In genomic region chr19:41397086-41398041, GRCh38 we compare ENCODE assay signal across 1 cellular context.
TF ChIP-seq lines count a peak whose summit lies in the region.

BCKDHA (plus strand) TSS chr19:41397818; CDS start chr19:41397828, 10 bp downstream.
EXOSC5 (minus strand) TSS chr19:41397359; CDS start chr19:41397328, 31 bp downstream.

TF ChIP-seq in K562, 482 proteins besides CTCF, POLR2A, EP300 and RAD21 (continued from another document and continues in another):
- no peak for TF ChIP-seq BRF2 (IDR thresholded peaks at IDR 0.05; ENCODE audit: borderline replicate concordance, insufficient read depth, insufficient read length)
- peak; percentile 99 for TF ChIP-seq MXI1 (IDR thresholded peaks at IDR 0.05; ENCODE audit: low read depth, low read length)
- TF ChIP-seq GABPB2 (CRISPR knock-in tag; conservative IDR thresholded peaks at IDR 0.05): no peak
- peak; percentile 89 for TF ChIP-seq KDM5B (IDR thresholded peaks at IDR 0.05; ENCODE audit: insufficient replicate concordance, low read depth, low read length)
- TF ChIP-seq GABPB1 (CRISPR knock-in tag; IDR thresholded peaks at IDR 0.05): peak; percentile 80; the same call in 1 of the 2 replicates
- peak; percentile 63; the same call in 1 of the 2 replicates for TF ChIP-seq ILF3 (IDR thresholded peaks at IDR 0.05; ENCODE audit: borderline replicate concordance)
- no peak for TF ChIP-seq ZNF318 (IDR thresholded peaks at IDR 0.05; ENCODE audit: borderline replicate concordance in 1 of 2, low read depth in 1 of 2)
- TF ChIP-seq ARNT (IDR thresholded peaks at IDR 0.05): peak in 1 of 2 experiments; percentile 84; a peak in 2 of 4 replicates
- no peak for TF ChIP-seq KLF16 (IDR thresholded peaks at IDR 0.05)
- no peak for TF ChIP-seq RNF219 (CRISPR knock-in tag; IDR thresholded peaks at IDR 0.05)
- TF ChIP-seq ZNF24 (IDR thresholded peaks at IDR 0.05): peak; percentile 7; the same call in 1 of the 2 replicates
- TF ChIP-seq SMARCC2 (IDR thresholded peaks at IDR 0.05; ENCODE audit: low read depth): no peak
- peak; percentile 82 for TF ChIP-seq TAF7 (tag; IDR thresholded peaks at IDR 0.05)
- TF ChIP-seq TOE1 (IDR thresholded peaks at IDR 0.05; ENCODE audit: borderline replicate concordance): peak; percentile 95
- TF ChIP-seq TOE1 (CRISPR knock-in tag; IDR thresholded peaks at IDR 0.05; ENCODE audit: borderline replicate concordance, low read depth): no peak
- TF ChIP-seq THRB (CRISPR knock-in tag; conservative IDR thresholded peaks at IDR 0.05): peak; percentile 74; the same call in 1 of the 2 replicates
- peak; percentile 88 for TF ChIP-seq POLR2G (IDR thresholded peaks at IDR 0.05; ENCODE audit: low read depth, low read length)
- 0 out of 2 replicates have a peak, but pooled peaks have one; percentile 26 for TF ChIP-seq HES1 (IDR thresholded peaks at IDR 0.05; ENCODE audit: low read depth)
- no peak for TF ChIP-seq GTF2A2 (tag; IDR thresholded peaks at IDR 0.05)
- TF ChIP-seq ZBTB11 (CRISPR knock-in tag; IDR thresholded peaks at IDR 0.05): 0 out of 6 replicates have a peak, but pooled peaks of 1 of the 3 experiments have one; percentile 17
- peak; percentile 95 for TF ChIP-seq HDAC2 (IDR thresholded peaks at IDR 0.05)
- TF ChIP-seq LARP7 (IDR thresholded peaks at IDR 0.05): no peak
- TF ChIP-seq SP2 (IDR thresholded peaks at IDR 0.05; ENCODE audit: extremely low read depth, low read depth, low read length, poor library complexity, severe bottlenecking): no peak
- no peak for TF ChIP-seq SREBF1 (IDR thresholded peaks at IDR 0.05; ENCODE audit: borderline replicate concordance, low read depth, low read length)
- no peak for TF ChIP-seq MCM7 (IDR thresholded peaks at IDR 0.05)
- no peak for TF ChIP-seq HMBOX1 (IDR thresholded peaks at IDR 0.05)
- TF ChIP-seq SMAD3 (CRISPR knock-in tag; conservative IDR thresholded peaks at IDR 0.05): 0 out of 2 replicates have a peak, but pooled peaks have one; percentile 61
- peak; percentile 52; the same call in 1 of the 2 replicates for TF ChIP-seq ZFX (CRISPR knock-in tag; IDR thresholded peaks at IDR 0.05)
- TF ChIP-seq C11orf30 (IDR thresholded peaks at IDR 0.05; ENCODE audit: low read depth): peak; percentile 91
- TF ChIP-seq CEBPG (CRISPR knock-in tag; IDR thresholded peaks at IDR 0.05): no peak
- no peak for TF ChIP-seq CEBPG (tag; conservative IDR thresholded peaks at IDR 0.05 in 1 of 2, IDR thresholded peaks at IDR 0.05 in 1 of 2)
- TF ChIP-seq TAF1 (IDR thresholded peaks at IDR 0.05; ENCODE audit: control insufficient read depth, extremely low read depth, insufficient read depth, low read length, severe bottlenecking): peak; percentile 75
- no peak for TF ChIP-seq PRPF4 (IDR thresholded peaks at IDR 0.05; ENCODE audit: insufficient read depth, low read depth, low read length, poor library complexity, severe bottlenecking)
